20 cellular contexts compared by ENCODE assay signal in genomic region chr1:219699870-219700269, GRCh38.
DNase-seq lines count a peak whose midpoint lies in the region; ATAC-seq and TF ChIP-seq lines count a peak whose summit lies in the region.
"Had no signal": no experiment of that assay in that cellular context is flagged by ENCODE, and none has a peak within 500 bp of the region (broad histone marks: within the 10 kb centered on the region; RNA-seq: fewer than 3 reads in every experiment).

No MANE protein-coding gene starts in this region.

- H3K36me3 Mint-ChIP-seq in endothelial cell (ENCODE audit: low read depth, unreplicated experiment) (no peaks in the 10 kb centered on the region), T-helper 17 cell (ENCODE audit: low read depth) (no peaks in the 10 kb centered on the region)
- H3K36me3 Mint-ChIP-seq: activated CD4-positive, alpha-beta memory T cell treated with anti-CD3 and anti-CD28 coated beads for 36 hours had no signal

- in situ Hi-C loops in brain microvascular endothelial cell (cut with HindIII; ENCODE audit: low pct_ligation_motif_present, low sequenced_read_pairs) = no loop called here

- TF ChIP-seq CTCF in brain microvascular endothelial cell (IDR thresholded peaks at IDR 0.05; ENCODE audit: low read depth, low read length, missing control alignments) (no peak), lung (IDR thresholded peaks at IDR 0.05; ENCODE audit: control extremely low read depth, extremely low read depth) (no peak), endothelial cell (IDR thresholded peaks at IDR 0.05; ENCODE audit: unreplicated experiment) (no peak)

- peak overlapping the region; percentile 48 for H3K27ac ChIP-seq in brain microvascular endothelial cell
- H3K27ac ChIP-seq in lung (ENCODE audit: low read depth in 1 of 2, low read length in 1 of 2) = no peak overlapping the region
- H3K27ac ChIP-seq: hepatocyte, HL-60, prostate gland had no signal

- H3K27me3 ChIP-seq in brain microvascular endothelial cell (replicated peaks) = no peaks in the 10 kb centered on the region
- H3K27me3 ChIP-seq in lung (ENCODE audit: control insufficient read depth, insufficient read depth) = no peaks in the 10 kb centered on the region
- H3K27me3 ChIP-seq: BE2C, hepatocyte had no signal

- H3K27me3 Mint-ChIP-seq in endothelial cell (ENCODE audit: unreplicated experiment) = no peaks in the 10 kb centered on the region
- no peaks in the 10 kb centered on the region for H3K27me3 Mint-ChIP-seq in T-helper 17 cell
- H3K27me3 Mint-ChIP-seq: activated CD4-positive, alpha-beta memory T cell treated with anti-CD3 and anti-CD28 coated beads for 36 hours; activated naive CD8-positive, alpha-beta T cell treated with anti-CD3 and anti-CD28 coated beads, Interleukin-2, amount 50 U/mL, for 24 hours; dendritic cell treated with granulocyte-macrophage colony-stimulating factor and Interleukin-4, amounts not matched to agents 40 ng/mL and 50 ng/mL, for 4 days had no signal

- DNase-seq in EL = peak; percentile 66
- peak; percentile 90 for DNase-seq in M059J (ENCODE audit: low read depth)
- peak; percentile 88 for DNase-seq in brain microvascular endothelial cell
- no peak for DNase-seq in lung (ENCODE audit: low spot score)
- no peak for DNase-seq in endothelial cell (ENCODE audit: low spot score)
- no peak for DNase-seq in T-helper 17 cell
- DNase-seq: activated CD4-positive, alpha-beta memory T cell treated with anti-CD3 and anti-CD28 coated beads for 36 hours; activated naive CD8-positive, alpha-beta T cell treated with anti-CD3 and anti-CD28 coated beads, Interleukin-2, amount 50 U/mL, for 24 hours; activated T-cell treated with anti-CD3 and anti-CD28 coated beads, Interleukin-2, amount 50 U/mL, for 72 hours; BE2C; Kasumi-1; left colon; NCI-H1436 treated with DMSO at 0.1 percent for 48 hours had no signal

- H3K27ac Mint-ChIP-seq in endothelial cell (ENCODE audit: unreplicated experiment) (no peak overlapping the region), T-helper 17 cell (no peak overlapping the region)
- H3K27ac Mint-ChIP-seq: activated CD4-positive, alpha-beta memory T cell treated with anti-CD3 and anti-CD28 coated beads for 36 hours; activated naive CD8-positive, alpha-beta T cell treated with anti-CD3 and anti-CD28 coated beads, Interleukin-2, amount 50 U/mL, for 24 hours; activated T-cell treated with anti-CD3 and anti-CD28 coated beads, Interleukin-2, amount 50 U/mL, for 72 hours; dendritic cell treated with granulocyte-macrophage colony-stimulating factor and Interleukin-4, amounts not matched to agents 40 ng/mL and 50 ng/mL, for 4 days had no signal

- H3K4me1 ChIP-seq in lung (ENCODE audit: control insufficient read depth in 2 of 2, insufficient read depth in 2 of 2, low read length in 2 of 2) = peaks cover 0 to 2% of the 10 kb centered on the region in 2 donors
- H3K4me1 ChIP-seq: prostate gland had no signal

- H3K4me3 Mint-ChIP-seq in endothelial cell (ENCODE audit: unreplicated experiment) = no peak overlapping the region
- H3K4me3 Mint-ChIP-seq in T-helper 17 cell = no peak overlapping the region
- H3K4me3 Mint-ChIP-seq: activated CD4-positive, alpha-beta memory T cell treated with anti-CD3 and anti-CD28 coated beads for 36 hours; activated naive CD8-positive, alpha-beta T cell treated with anti-CD3 and anti-CD28 coated beads, Interleukin-2, amount 50 U/mL, for 24 hours; activated T-cell treated with anti-CD3 and anti-CD28 coated beads, Interleukin-2, amount 50 U/mL, for 72 hours; dendritic cell treated with granulocyte-macrophage colony-stimulating factor and Interleukin-4, amounts not matched to agents 40 ng/mL and 50 ng/mL, for 4 days had no signal

- peak; percentile 42 for ATAC-seq in lung (ENCODE audit: insufficient read depth, low FRiP score)
- ATAC-seq in T-helper 17 cell = no peak
- ATAC-seq in GM19397 (IDR thresholded peaks at IDR 0.05; ENCODE audit: unreplicated experiment) = no peak
- ATAC-seq in HG03135 (IDR thresholded peaks at IDR 0.05; ENCODE audit: unreplicated experiment) = no peak
- ATAC-seq: activated naive CD8-positive, alpha-beta T cell treated with anti-CD3 and anti-CD28 coated beads, Interleukin-2, amount 50 U/mL, for 24 hours; activated T-cell treated with anti-CD3 and anti-CD28 coated beads, Interleukin-2, amount 50 U/mL, for 72 hours; esophagus mucosa; left colon had no signal

- no peaks in the 10 kb centered on the region for H3K4me1 Mint-ChIP-seq in endothelial cell (ENCODE audit: unreplicated experiment)
- no peaks in the 10 kb centered on the region for H3K4me1 Mint-ChIP-seq in T-helper 17 cell
- H3K4me1 Mint-ChIP-seq: activated naive CD8-positive, alpha-beta T cell treated with anti-CD3 and anti-CD28 coated beads, Interleukin-2, amount 50 U/mL, for 24 hours had no signal

- WGBS in lung, 2 donors = 86 to 95% methylated on average over 5 of the region's 5 CpGs

- no peaks in the 10 kb centered on the region for H3K36me3 ChIP-seq in brain microvascular endothelial cell (replicated peaks)
- H3K36me3 ChIP-seq in lung (ENCODE audit: control insufficient read depth in 2 of 2, insufficient read depth in 2 of 2, low read length in 2 of 2) = no peaks in the 10 kb centered on the region
- H3K36me3 ChIP-seq: BE2C, prostate gland had no signal

- H3K4me3 ChIP-seq in brain microvascular endothelial cell (ENCODE audit: low read depth, low read length) (no peak overlapping the region), lung (no peak overlapping the region)
- H3K4me3 ChIP-seq: hepatocyte, prostate gland had no signal

- H3K9me3 Mint-ChIP-seq in endothelial cell (ENCODE audit: unreplicated experiment) = no peaks in the 10 kb centered on the region
- H3K9me3 Mint-ChIP-seq: activated CD4-positive, alpha-beta memory T cell treated with anti-CD3 and anti-CD28 coated beads for 36 hours; activated naive CD8-positive, alpha-beta T cell treated with anti-CD3 and anti-CD28 coated beads, Interleukin-2, amount 50 U/mL, for 24 hours; dendritic cell treated with granulocyte-macrophage colony-stimulating factor and Interleukin-4, amounts not matched to agents 40 ng/mL and 50 ng/mL, for 4 days had no signal

- peaks cover 0 to 1% of the 10 kb centered on the region in 2 donors for H3K9me3 ChIP-seq in lung (ENCODE audit: control insufficient read depth in 2 of 2, insufficient read depth in 1 of 2, low read length in 1 of 2)
- H3K9me3 ChIP-seq in T-helper 17 cell (ENCODE audit: control insufficient read depth, low read length, poor library complexity, severe bottlenecking) = no peaks in the 10 kb centered on the region
- H3K9me3 ChIP-seq: BE2C, prostate gland had no signal

Comparison
In these comparisons a context has a peak if more than half of its experiments do, and no peak if none do; other contexts are left out.
1. DNase-seq: peak in EL (single experiment), M059J (single experiment) and brain microvascular endothelial cell (single experiment); none in lung (single experiment), endothelial cell (single experiment) and T-helper 17 cell (0 of 3).